In the genomic region with DNA sequence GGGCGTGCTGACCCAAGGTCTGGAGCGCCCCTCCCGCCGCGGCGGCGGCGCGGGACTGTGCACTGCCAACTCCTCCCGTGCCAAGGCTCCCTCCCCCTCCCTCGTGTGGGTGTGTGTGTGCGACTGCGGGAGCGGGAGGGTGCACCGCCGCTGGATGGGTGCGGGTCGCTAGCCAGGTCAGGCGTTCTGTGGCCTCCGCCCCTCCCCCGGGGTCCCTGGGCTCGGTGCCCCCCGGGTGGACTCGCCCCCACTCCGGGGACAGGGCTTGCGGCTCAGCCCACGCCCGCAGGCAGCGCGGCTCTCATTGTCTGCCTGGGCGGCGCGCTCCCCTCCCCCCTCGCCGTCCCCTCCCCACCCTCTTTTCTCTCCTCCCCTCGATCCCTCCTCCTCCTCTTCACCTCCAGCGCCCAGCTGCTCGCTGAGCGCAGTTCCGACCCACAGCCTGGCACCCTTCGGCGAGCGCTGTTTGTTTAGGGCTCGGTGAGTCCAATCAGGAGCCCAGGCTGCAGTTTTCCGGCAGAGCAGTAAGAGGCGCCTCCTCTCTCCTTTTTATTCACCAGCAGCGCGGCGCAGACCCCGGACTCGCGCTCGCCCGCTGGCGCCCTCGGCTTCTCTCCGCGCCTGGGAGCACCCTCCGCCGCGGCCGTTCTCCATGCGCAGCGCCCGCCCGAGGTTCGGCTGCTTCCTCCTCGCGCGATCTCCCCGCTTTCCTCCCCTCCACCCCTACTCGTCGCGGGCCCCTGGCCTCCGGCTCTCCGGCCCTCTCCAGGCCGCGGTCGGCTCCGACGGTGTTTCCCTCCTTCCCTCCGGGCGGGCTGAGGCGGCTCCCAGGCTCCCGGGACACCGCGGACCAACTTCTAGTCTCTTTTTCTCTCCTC, we compare ENCODE assay signal across 8 cellular contexts. TPM values are rescaled to one million over a fixed set of nuclear protein-coding genes. Genes with fewer than 3 reads are reported as not detected.
DNase-seq lines count a peak whose midpoint lies in the region; TF ChIP-seq lines count a peak whose summit lies in the region.

TSS of gene GATA6 (plus strand) at position 579 of the 878 bp plus-strand sequence. CDS start 1,556 bp downstream, outside the sequence.

- H3K4me1 Mint-ChIP-seq in MCF 10A (ENCODE audit: insufficient read depth, unreplicated experiment), result peaks cover 6% of the 10 kb centered on the region

- POLR2A ChIA-PET in MCF 10A (lab: Yijun Ruan, JAX), result interaction anchor here (0.6 to 0.7 kb wide), 6 partner anchors 9 to 297 kb away, joined by 3 to 4 read pairs (median 3); no protein-coding TSS in a partner anchor

- no peaks in the 10 kb centered on the region for H3K27me3 Mint-ChIP-seq in MCF 10A (ENCODE audit: insufficient read depth, unreplicated experiment)

- peaks cover 8% of the 10 kb centered on the region for H3K36me3 Mint-ChIP-seq in MCF 10A (ENCODE audit: insufficient read depth, unreplicated experiment)

- TF ChIP-seq CTCF in MCF 10A (IDR thresholded peaks at IDR 0.05; ENCODE audit: unreplicated experiment), result peak; percentile 25

- H3K27ac Mint-ChIP-seq in MCF 10A (ENCODE audit: low read depth, unreplicated experiment), result peak within 1 kb of the TSS; percentile 78

- H3K4me1 ChIP-seq in SJSA1 (replicated peaks), result peaks cover 13% of the 10 kb centered on the region
- H3K4me1 ChIP-seq in iPS-20b (ENCODE audit: insufficient read depth, low read length), result peaks cover 4% of the 10 kb centered on the region; the same call in 1 of the 2 replicates

- H3K27me3 ChIP-seq in SJSA1 (replicated peaks) (peaks cover 28% of the 10 kb centered on the region), iPS-20b (ENCODE audit: insufficient read depth, low read length) (peaks cover 100% of the 10 kb centered on the region)

- no peaks in the 10 kb centered on the region for H3K9me3 Mint-ChIP-seq in MCF 10A (ENCODE audit: unreplicated experiment)

- DNase-seq in SIG-M5 treated with dmso at 0.1 percent for 504 hours (lab: John Stamatoyannopoulos, UW; ENCODE audit: unreplicated experiment) (peak; percentile 55), SIG-M5 (lab: John Stamatoyannopoulos, UW) (no peak), SJSA1 (ENCODE audit: low read depth in 1 of 2, low spot score in 2 of 2) (peak; percentile 90), MCF 10A (ENCODE audit: unreplicated experiment) (peak; percentile 89)
- DNase-seq in activated CD4-positive, CD25-positive, alpha-beta regulatory T cell (lab: John Stamatoyannopoulos, UW), result no peak

- TF ChIP-seq RAD21 in Ishikawa (IDR thresholded peaks at IDR 0.05; ENCODE audit: low read depth), result peak; percentile 52; the same call in 1 of the 2 replicates

- intact Hi-C loops in MCF 10A (cut with micrococcal nuclease), result loop anchor here (1.0 to 10.0 kb wide), 7 partner anchors 117 to 626 kb away; no protein-coding TSS in a partner anchor

- 0 out of 2 replicates have a peak, but pooled peaks have one; percentile 9 for TF ChIP-seq EP300 in Ishikawa (IDR thresholded peaks at IDR 0.05; ENCODE audit: borderline replicate concordance)

- peak within 1 kb of the TSS; percentile 97 for H3K4me3 Mint-ChIP-seq in MCF 10A (ENCODE audit: unreplicated experiment)

- H3K9me3 ChIP-seq in SJSA1 (replicated peaks) (no peaks in the 10 kb centered on the region; the same call in 1 of the 2 replicates), iPS-20b (ENCODE audit: insufficient read depth, low read depth, low read length) (peaks cover 6% of the 10 kb centered on the region; the same call in 1 of the 2 replicates)

- BruUV-seq in MCF 10A (replicated peaks; lab: Mats Ljungman, UMichigan), result no TSS peak

- H3K36me3 ChIP-seq in SJSA1 (peaks cover 26% of the 10 kb centered on the region), iPS-20b (ENCODE audit: insufficient read depth, low read depth, low read length) (no peaks in the 10 kb centered on the region; the same call in 1 of the 2 replicates)

- no peak within 1 kb of the TSS for H3K9ac ChIP-seq in iPS-20b (ENCODE audit: low read depth, low read length)

- CTCF ChIA-PET in MCF 10A (lab: Yijun Ruan, JAX), result interaction anchor here (0.6 to 0.8 kb wide), 4 partner anchors 248 to 393 kb away, joined by 3 to 4 read pairs (median 3); no protein-coding TSS in a partner anchor

- H3K4me3 ChIP-seq in SJSA1, result peak within 1 kb of the TSS; percentile 86
- H3K4me3 ChIP-seq in iPS-20b (ENCODE audit: low read length), result peak within 1 kb of the TSS; percentile 70
- H3K4me3 ChIP-seq in skin epidermis, result peak within 1 kb of the TSS; percentile 43 to 79 (median 62)

- H3K27ac ChIP-seq in SJSA1 (peak within 1 kb of the TSS; percentile 59), iPS-20b (ENCODE audit: low read length) (no peak within 1 kb of the TSS), skin epidermis (peak within 1 kb of the TSS in 15 of 21 experiments; percentile 19 to 80 (median 63))

TF ChIP-seq in Ishikawa, 13 proteins besides CTCF, POLR2A, EP300 and RAD21:
- TF ChIP-seq TCF12 (IDR thresholded peaks at IDR 0.05; ENCODE audit: low read depth) (no peak), ZBTB7A (IDR thresholded peaks at IDR 0.05; ENCODE audit: low read depth) (peak; percentile 74; the same call in 1 of the 2 replicates), YY1 (IDR thresholded peaks at IDR 0.05; ENCODE audit: low read depth) (no peak), NFIC (IDR thresholded peaks at IDR 0.05) (no peak), CREB1 (IDR thresholded peaks at IDR 0.05; ENCODE audit: low read depth) (no peak), TAF1 (IDR thresholded peaks at IDR 0.05; ENCODE audit: low read depth) (no peak), CEBPB (IDR thresholded peaks at IDR 0.05) (no peak), EGR1 (IDR thresholded peaks at IDR 0.05) (peak; percentile 50; the same call in 1 of the 2 replicates), TEAD4 (IDR thresholded peaks at IDR 0.05) (no peak)
- TF ChIP-seq, protein P1, sequence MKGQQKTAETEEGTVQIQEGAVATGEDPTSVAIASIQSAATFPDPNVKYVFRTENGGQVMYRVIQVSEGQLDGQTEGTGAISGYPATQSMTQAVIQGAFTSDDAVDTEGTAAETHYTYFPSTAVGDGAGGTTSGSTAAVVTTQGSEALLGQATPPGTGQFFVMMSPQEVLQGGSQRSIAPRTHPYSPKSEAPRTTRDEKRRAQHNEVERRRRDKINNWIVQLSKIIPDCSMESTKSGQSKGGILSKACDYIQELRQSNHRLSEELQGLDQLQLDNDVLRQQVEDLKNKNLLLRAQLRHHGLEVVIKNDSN (IDR thresholded peaks at IDR 0.05), result no peak
- TF ChIP-seq, protein P2, sequence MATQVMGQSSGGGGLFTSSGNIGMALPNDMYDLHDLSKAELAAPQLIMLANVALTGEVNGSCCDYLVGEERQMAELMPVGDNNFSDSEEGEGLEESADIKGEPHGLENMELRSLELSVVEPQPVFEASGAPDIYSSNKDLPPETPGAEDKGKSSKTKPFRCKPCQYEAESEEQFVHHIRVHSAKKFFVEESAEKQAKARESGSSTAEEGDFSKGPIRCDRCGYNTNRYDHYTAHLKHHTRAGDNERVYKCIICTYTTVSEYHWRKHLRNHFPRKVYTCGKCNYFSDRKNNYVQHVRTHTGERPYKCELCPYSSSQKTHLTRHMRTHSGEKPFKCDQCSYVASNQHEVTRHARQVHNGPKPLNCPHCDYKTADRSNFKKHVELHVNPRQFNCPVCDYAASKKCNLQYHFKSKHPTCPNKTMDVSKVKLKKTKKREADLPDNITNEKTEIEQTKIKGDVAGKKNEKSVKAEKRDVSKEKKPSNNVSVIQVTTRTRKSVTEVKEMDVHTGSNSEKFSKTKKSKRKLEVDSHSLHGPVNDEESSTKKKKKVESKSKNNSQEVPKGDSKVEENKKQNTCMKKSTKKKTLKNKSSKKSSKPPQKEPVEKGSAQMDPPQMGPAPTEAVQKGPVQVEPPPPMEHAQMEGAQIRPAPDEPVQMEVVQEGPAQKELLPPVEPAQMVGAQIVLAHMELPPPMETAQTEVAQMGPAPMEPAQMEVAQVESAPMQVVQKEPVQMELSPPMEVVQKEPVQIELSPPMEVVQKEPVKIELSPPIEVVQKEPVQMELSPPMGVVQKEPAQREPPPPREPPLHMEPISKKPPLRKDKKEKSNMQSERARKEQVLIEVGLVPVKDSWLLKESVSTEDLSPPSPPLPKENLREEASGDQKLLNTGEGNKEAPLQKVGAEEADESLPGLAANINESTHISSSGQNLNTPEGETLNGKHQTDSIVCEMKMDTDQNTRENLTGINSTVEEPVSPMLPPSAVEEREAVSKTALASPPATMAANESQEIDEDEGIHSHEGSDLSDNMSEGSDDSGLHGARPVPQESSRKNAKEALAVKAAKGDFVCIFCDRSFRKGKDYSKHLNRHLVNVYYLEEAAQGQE (IDR thresholded peaks at IDR 0.05; ENCODE audit: low read depth), result no peak
- TF ChIP-seq, protein P3, sequence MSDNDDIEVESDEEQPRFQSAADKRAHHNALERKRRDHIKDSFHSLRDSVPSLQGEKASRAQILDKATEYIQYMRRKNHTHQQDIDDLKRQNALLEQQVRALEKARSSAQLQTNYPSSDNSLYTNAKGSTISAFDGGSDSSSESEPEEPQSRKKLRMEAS (IDR thresholded peaks at IDR 0.05), result peak; percentile 29; the same call in 1 of the 2 replicates

RNA-seq across cellular contexts. Expression of gene GATA6, which starts in this region (rescaled TPM):
- total RNA-seq in SJSA1 (2014; rRNA removed; shearing (Covaris generic)), result 3.5 and 8.8 TPM in 2 replicates
- 6.7 and 14.0 TPM in 2 replicates for total RNA-seq in MCF 10A (2022)

Comparison
In these comparisons a context has a peak if more than half of its experiments do, and no peak if none do; other contexts are left out.
1. DNase-seq: peak in SIG-M5 treated with dmso at 0.1 percent for 504 hours (single experiment), SJSA1 (2 of 2) and MCF 10A (single experiment); none in SIG-M5 (single experiment) and activated CD4-positive, CD25-positive, alpha-beta regulatory T cell (0 of 4).
2. Peak in every context shown above with its lines, with median percentiles within 50 percentile points of each other: H3K4me3 ChIP-seq.